ENCODE assay signal across 17 cellular contexts in the genomic region with DNA sequence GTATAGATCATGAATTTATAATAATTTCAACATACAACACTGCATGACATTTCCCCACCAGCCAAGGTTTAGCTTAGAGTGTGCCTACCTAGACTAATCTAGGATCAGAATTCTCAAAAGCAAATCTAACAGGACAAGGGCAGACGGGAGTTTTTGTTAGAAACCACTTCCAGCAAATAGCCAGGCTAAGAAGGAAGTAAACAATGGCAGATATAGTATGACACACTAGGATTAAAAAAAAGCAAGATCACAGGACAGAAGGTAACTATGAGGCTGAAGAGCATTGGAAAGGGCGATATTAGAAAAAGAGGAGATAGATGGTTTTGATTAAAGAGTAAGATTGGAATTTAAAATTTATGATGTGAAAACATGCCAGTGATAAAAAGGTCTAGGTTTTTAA.
"Had no signal": no experiment of that assay in that cellular context is flagged by ENCODE, and none has a peak within 500 bp of the region (broad histone marks: within the 10 kb centered on the region; RNA-seq: fewer than 3 reads in every experiment).

No MANE protein-coding gene starts in this region.

- H3K4me3 ChIP-seq: breast epithelium, heart left ventricle, left ventricle myocardium inferior, psoas muscle, sigmoid colon, tibial nerve had no signal

- H3K4me1 ChIP-seq: breast epithelium, heart left ventricle, left ventricle myocardium inferior, psoas muscle, sigmoid colon, tibial nerve had no signal

- ATAC-seq: activated CD8-positive, alpha-beta T cell treated with anti-CD3 and anti-CD28 coated beads, Interleukin-2, amount 10 ng/mL, durations not matched to agents 7 days and 5 days; heart left ventricle; psoas muscle; stimulated activated naive B cell treated with anti-CD40 and anti-IgM and Interleukin-4, amounts not matched to agents 10 μg/mL and 1 μg/mL and 100 μg/mL, for 72 hours had no signal

- H3K4me3 Mint-ChIP-seq: activated CD8-positive, alpha-beta T cell treated with anti-CD3 and anti-CD28 coated beads, Interleukin-2, amount 10 ng/mL, durations not matched to agents 7 days and 5 days; memory B cell; nephron; stimulated activated naive B cell treated with anti-CD40 and anti-IgM and Interleukin-4, amounts not matched to agents 10 μg/mL and 1 μg/mL and 100 μg/mL, for 72 hours had no signal

- H3K9me3 Mint-ChIP-seq: memory B cell, nephron had no signal

- H3K27ac Mint-ChIP-seq: activated CD8-positive, alpha-beta T cell treated with anti-CD3 and anti-CD28 coated beads, Interleukin-2, amount 10 ng/mL, durations not matched to agents 7 days and 5 days; memory B cell; nephron; stimulated activated naive B cell treated with anti-CD40 and anti-IgM and Interleukin-4, amounts not matched to agents 10 μg/mL and 1 μg/mL and 100 μg/mL, for 72 hours had no signal

- H3K9me3 ChIP-seq: breast epithelium, heart left ventricle, left ventricle myocardium inferior, psoas muscle, sigmoid colon, tibial nerve had no signal

- H3K36me3 ChIP-seq: sigmoid colon had no signal

- H3K27me3 ChIP-seq: breast epithelium, heart left ventricle, sigmoid colon, tibial nerve had no signal

- H3K27ac ChIP-seq: breast epithelium, heart left ventricle, left ventricle myocardium inferior, psoas muscle, sigmoid colon, tibial nerve, WERI-Rb-1 had no signal

- DNase-seq: activated CD4-positive, alpha-beta T cell treated with anti-CD3 and anti-CD28 coated beads for 4 hours; activated CD8-positive, alpha-beta memory T cell treated with anti-CD3 and anti-CD28 coated beads, Interleukin-2, amount 50 U/mL, for 48 hours; activated CD8-positive, alpha-beta T cell treated with anti-CD3 and anti-CD28 coated beads, Interleukin-2, amount 10 ng/mL, durations not matched to agents 7 days and 5 days; activated naive CD4-positive, alpha-beta T cell treated with anti-CD3 and anti-CD28 coated beads, Interleukin-2, amount 50 U/mL, for 16 hours; heart left ventricle; islet precursor cell; left ventricle myocardium inferior; psoas muscle; sigmoid colon; stimulated activated CD4-positive, alpha-beta T cell treated with anti-CD3 and anti-CD28 coated beads, Interleukin-2, amount 100 ng/mL, for 24 hours; stimulated activated naive B cell treated with anti-CD40 and anti-IgM and Interleukin-4, amounts not matched to agents 10 μg/mL and 1 μg/mL and 100 μg/mL, for 72 hours; WERI-Rb-1 had no signal

- FAIRE-seq: frontal cortex had no signal

- H3K27me3 Mint-ChIP-seq: memory B cell; stimulated activated naive B cell treated with anti-CD40 and anti-IgM and Interleukin-4, amounts not matched to agents 10 μg/mL and 1 μg/mL and 100 μg/mL, for 72 hours had no signal
